7 cellular contexts compared by ENCODE assay signal in the genomic region with DNA sequence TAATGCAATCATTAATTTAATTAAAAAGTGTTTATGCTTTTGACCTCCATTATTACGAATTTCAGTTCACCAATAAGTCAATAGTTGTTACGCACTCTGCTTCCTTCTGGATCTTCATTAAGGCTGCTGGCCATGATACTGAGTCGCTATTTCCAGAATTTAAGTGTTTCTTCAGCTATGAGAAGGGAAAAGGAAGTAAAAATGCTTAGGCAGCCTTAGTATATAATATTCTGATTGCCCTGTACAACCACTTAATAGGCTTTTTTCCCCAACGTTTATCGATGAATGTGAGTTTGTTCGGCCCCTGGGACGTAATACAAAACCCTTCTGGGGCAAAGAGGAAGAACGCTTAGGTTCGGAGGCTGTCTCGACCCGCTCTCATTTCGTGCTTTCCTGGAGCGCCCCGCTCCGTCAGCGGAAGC. TPM values are rescaled to one million over a fixed set of nuclear protein-coding genes. Genes with fewer than 3 reads are reported as not detected.
DNase-seq lines count a peak whose midpoint lies in the region; ATAC-seq and TF ChIP-seq lines count a peak whose summit lies in the region.
"Had no signal": no experiment of that assay in that cellular context is flagged by ENCODE, and none has a peak within 500 bp of the region (broad histone marks: within the 10 kb centered on the region; RNA-seq: fewer than 3 reads in every experiment).

No MANE protein-coding gene starts in this region.

- TF ChIP-seq CTCF in CD14-positive monocyte (IDR thresholded peaks at IDR 0.05) (no peak), retinal pigment epithelial cell (conservative IDR thresholded peaks at IDR 0.05; ENCODE audit: low read depth, low read length) (no peak)

- no peaks in the 10 kb centered on the region for H3K9me3 Mint-ChIP-seq in CD14-positive monocyte

- intact Hi-C loops in CD14-positive monocyte (cut with micrococcal nuclease), result loop anchor here (5.0 to 10.0 kb wide), 3 partner anchors 111 to 663 kb away; partner anchors contain the start of gene TFEB (in 1 of the 2)

- H3K4me3 ChIP-seq in Jurkat, Clone E6-1 (ENCODE audit: low read length), result peak overlapping the region; percentile 88
- peak overlapping the region; percentile 86 for H3K4me3 ChIP-seq in retinal pigment epithelial cell (ENCODE audit: low read length)

- H3K27me3 Mint-ChIP-seq in CD14-positive monocyte (ENCODE audit: low read depth in 3 of 3), result no peaks in the 10 kb centered on the region

- peak overlapping the region; percentile 88 to 93 for H3K4me3 Mint-ChIP-seq in CD14-positive monocyte

- H3K4me1 Mint-ChIP-seq in CD14-positive monocyte, result peaks cover 31% of the 10 kb centered on the region

- peak overlapping the region; percentile 97 to 99 (median 98) for H3K27ac Mint-ChIP-seq in CD14-positive monocyte

- peak; percentile 82 for DNase-seq in CD14-positive monocyte (ENCODE audit: low spot score)
- no peak for DNase-seq in Jurkat, Clone E6-1 (ENCODE audit: low read depth, low spot score)
- DNase-seq in dermis blood vessel endothelial cell, result peak; percentile 89
- DNase-seq in retinal pigment epithelial cell (ENCODE audit: low read depth), result no peak
- DNase-seq in GF-D8 (lab: John Stamatoyannopoulos, UW), result no peak

- ATAC-seq in GM18858 (IDR thresholded peaks at IDR 0.05; ENCODE audit: unreplicated experiment), result no peak

- H3K36me3 Mint-ChIP-seq in CD14-positive monocyte, result peaks cover 38% of the 10 kb centered on the region in 2 donors

RNA-seq across cellular contexts. Expression of gene OARD1, which starts 0.6 kb away (rescaled TPM):
- 10 to 100 TPM; 16.8 to 23.6 TPM for polyA plus RNA-seq in CD14-positive monocyte
- polyA plus RNA-seq in Jurkat, Clone E6-1 (2012; ENCODE audit: insufficient read depth, insufficient read length), result 55.8 TPM
- total RNA-seq in dermis blood vessel endothelial cell, result 11.2 and 11.6 TPM in 2 replicates

RNA-seq across cellular contexts. Expression of gene NFYA, which starts 1.3 kb away (rescaled TPM):
- polyA plus RNA-seq in CD14-positive monocyte, result 10 to 100 TPM in 1 of 2 donors, 1 to 10 TPM in 1; 9.7 to 10.7 TPM
- 82.3 TPM for polyA plus RNA-seq in Jurkat, Clone E6-1 (2012; ENCODE audit: insufficient read depth, insufficient read length)
- total RNA-seq in dermis blood vessel endothelial cell, result 16.2 and 22.6 TPM in 2 replicates

RNA-seq across cellular contexts. Expression of gene APOBEC2, which starts 18.5 kb away (rescaled TPM):
- polyA plus RNA-seq in CD14-positive monocyte, result under 1 TPM; 0.14 to 0.42 TPM
- not detected for polyA plus RNA-seq in Jurkat, Clone E6-1 (2012; ENCODE audit: insufficient read depth, insufficient read length)
- 0.19 TPM in 1 of 2 replicates, not detected in the other for total RNA-seq in dermis blood vessel endothelial cell
- total RNA-seq: RPMI7951 had no signal

RNA-seq across cellular contexts. Expression of gene TSPO2, which starts 29.2 kb away (rescaled TPM):
- polyA plus RNA-seq in CD14-positive monocyte, result not detected
- not detected for polyA plus RNA-seq in Jurkat, Clone E6-1 (2012; ENCODE audit: insufficient read depth, insufficient read length)
- not detected in 2 replicates for total RNA-seq in dermis blood vessel endothelial cell
- total RNA-seq: RPMI7951 had no signal

RNA-seq across cellular contexts. Expression of gene UNC5CL, which starts 32.5 kb away (rescaled TPM):
- polyA plus RNA-seq in CD14-positive monocyte, result under 1 TPM in 1 of 2 donors, not detected in 1; 0.09 TPM
- polyA plus RNA-seq in Jurkat, Clone E6-1 (2012; ENCODE audit: insufficient read depth, insufficient read length), result 1.8 TPM
- 0.14 and 0.17 TPM in 2 replicates for total RNA-seq in dermis blood vessel endothelial cell

Comparison
In these comparisons a context has a peak if more than half of its experiments do, and no peak if none do; other contexts are left out.
1. DNase-seq: peak in CD14-positive monocyte (single experiment) and dermis blood vessel endothelial cell (single experiment); none in Jurkat, Clone E6-1 (single experiment), retinal pigment epithelial cell (single experiment) and GF-D8 (single experiment).